Comparison of ENCODE assay signal across 15 cellular contexts in genomic region chr4:159508917-159509500, GRCh38.
DNase-seq lines count a peak whose midpoint lies in the region; ATAC-seq, FAIRE-seq and TF ChIP-seq lines count a peak whose summit lies in the region.
"Had no signal": no experiment of that assay in that cellular context is flagged by ENCODE, and none has a peak within 500 bp of the region (broad histone marks: within the 10 kb centered on the region; RNA-seq: fewer than 3 reads in every experiment).

No MANE protein-coding gene starts in this region.

- TF ChIP-seq POLR2A in esophagus muscularis mucosa (IDR thresholded peaks at IDR 0.05; ENCODE audit: low read depth), result no peak

- H3K4me1 ChIP-seq in astrocyte (ENCODE audit: insufficient read depth, low read length) (peaks cover 21% of the 10 kb centered on the region), esophagus muscularis mucosa (peaks cover 0 to 6% (median 0%) of the 10 kb centered on the region in 4 donors)

- TF ChIP-seq CTCF in astrocyte (IDR thresholded peaks at IDR 0.05; ENCODE audit: insufficient read depth, low read depth, low read length) (no peak), fibroblast of pulmonary artery (IDR thresholded peaks at IDR 0.05; ENCODE audit: low read length, missing control alignments) (no peak), esophagus muscularis mucosa (IDR thresholded peaks at IDR 0.05) (no peak)

- H3K27me3 ChIP-seq in astrocyte (ENCODE audit: insufficient read depth, low read length) (no peaks in the 10 kb centered on the region), esophagus muscularis mucosa (peaks cover 0 to 13% (median 0%) of the 10 kb centered on the region in 4 donors)

- H3K27me3 Mint-ChIP-seq in astrocyte (ENCODE audit: low read depth, unreplicated experiment), result no peaks in the 10 kb centered on the region

- no peaks in the 10 kb centered on the region for H3K36me3 ChIP-seq in astrocyte (ENCODE audit: insufficient read depth, low read length)
- H3K36me3 ChIP-seq in esophagus muscularis mucosa, result no peaks in the 10 kb centered on the region

- no peak overlapping the region for H3K9ac ChIP-seq in astrocyte (ENCODE audit: low read length)

- peak; percentile 66 for FAIRE-seq in astrocyte (lab: Jason Lieb, UNC)
- FAIRE-seq: H54, RCC 7860 had no signal

- no peak overlapping the region for H3K4me3 Mint-ChIP-seq in astrocyte (ENCODE audit: unreplicated experiment)
- H3K4me3 Mint-ChIP-seq: CD4-positive, CD25-positive, alpha-beta regulatory T cell had no signal

- H3K9me3 Mint-ChIP-seq in astrocyte (ENCODE audit: unreplicated experiment), result peaks cover 1% of the 10 kb centered on the region

- ATAC-seq in stimulated activated naive CD8-positive, alpha-beta T cell treated with anti-CD3 and anti-CD28 coated beads, Interleukin-15, Interleukin-2, amounts not matched to agents 100 U/mL and 50 U/mL, for 24 hours, result no peak

- TF ChIP-seq EP300 in esophagus muscularis mucosa (IDR thresholded peaks at IDR 0.05), result no peak

- H3K4me3 ChIP-seq in astrocyte (ENCODE audit: insufficient read depth, low read depth, low read length) (no peak overlapping the region), fibroblast of pulmonary artery (replicated peaks; ENCODE audit: low read depth, low read length) (no peak overlapping the region), esophagus muscularis mucosa (no peak overlapping the region)

- peaks cover 23% of the 10 kb centered on the region for H3K4me1 Mint-ChIP-seq in astrocyte (ENCODE audit: low read depth, unreplicated experiment)
- H3K4me1 Mint-ChIP-seq: CD4-positive, CD25-positive, alpha-beta regulatory T cell had no signal

- no peaks in the 10 kb centered on the region for H4K20me1 ChIP-seq in astrocyte (ENCODE audit: insufficient read depth, low read length)

- peak; percentile 79 for DNase-seq in HT1080 (ENCODE audit: low read depth)
- DNase-seq in astrocyte (ENCODE audit: low read depth), result peak; percentile 82
- peak; percentile 47 for DNase-seq in fibroblast of pulmonary artery (ENCODE audit: low read depth)
- peak; percentile 32 for DNase-seq in non-pigmented ciliary epithelial cell (ENCODE audit: low read depth)
- DNase-seq in GF-D8 (lab: John Stamatoyannopoulos, UW), result no peak
- no peak for DNase-seq in ecto neural progenitor cell (ENCODE audit: low spot score)
- DNase-seq in esophagus muscularis mucosa (ENCODE audit: extremely low spot score), result no peak
- no peak for DNase-seq in stimulated activated naive CD8-positive, alpha-beta T cell treated with anti-CD3 and anti-CD28 coated beads, Interleukin-15, Interleukin-2, amounts not matched to agents 100 U/mL and 50 U/mL, for 24 hours
- DNase-seq: CD4-positive, CD25-positive, alpha-beta regulatory T cell; DMS79 treated with DMSO at 0.1 percent for 48 hours; NCI-H1930; NCI-H510A treated with DMSO at 0.1 percent for 48 hours; SHP77 had no signal

- H3K27ac Mint-ChIP-seq in astrocyte (ENCODE audit: unreplicated experiment), result no peak overlapping the region
- H3K27ac Mint-ChIP-seq: CD4-positive, CD25-positive, alpha-beta regulatory T cell had no signal

- H3K27ac ChIP-seq in astrocyte (ENCODE audit: low read depth, low read length) (no peak overlapping the region), esophagus muscularis mucosa (replicated peaks in 1 of 4) (no peak overlapping the region)

- 89% methylated on average over 6 of the region's 6 CpGs for WGBS in esophagus muscularis mucosa

- H3K36me3 Mint-ChIP-seq in astrocyte (ENCODE audit: low read depth, unreplicated experiment), result no peaks in the 10 kb centered on the region
- H3K36me3 Mint-ChIP-seq: CD4-positive, CD25-positive, alpha-beta regulatory T cell had no signal

- H2AFZ ChIP-seq in astrocyte (ENCODE audit: low read depth, low read length), result peak overlapping the region; percentile 23

- H3K79me2 ChIP-seq in astrocyte (ENCODE audit: insufficient read depth, low read length), result no peaks in the 10 kb centered on the region

- H3K9me3 ChIP-seq in astrocyte (ENCODE audit: insufficient read depth, low read depth, low read length) (no peaks in the 10 kb centered on the region), esophagus muscularis mucosa (no peaks in the 10 kb centered on the region)

- intact Hi-C loops in esophagus muscularis mucosa (cut with DNase I), result no loop called here

- peak overlapping the region; percentile 47 for H3K4me2 ChIP-seq in astrocyte (ENCODE audit: low read length)

Comparison
In these comparisons a context has a peak if more than half of its experiments do, and no peak if none do; other contexts are left out.
1. DNase-seq: peak in HT1080 (single experiment), astrocyte (single experiment), fibroblast of pulmonary artery (single experiment) and non-pigmented ciliary epithelial cell (single experiment); none in GF-D8 (single experiment), ecto neural progenitor cell (single experiment), esophagus muscularis mucosa (single experiment) and stimulated activated naive CD8-positive, alpha-beta T cell treated with anti-CD3 and anti-CD28 coated beads, Interleukin-15, Interleukin-2, amounts not matched to agents 100 U/mL and 50 U/mL, for 24 hours (single experiment).